2 cellular contexts compared by ENCODE assay signal in the genomic region with DNA sequence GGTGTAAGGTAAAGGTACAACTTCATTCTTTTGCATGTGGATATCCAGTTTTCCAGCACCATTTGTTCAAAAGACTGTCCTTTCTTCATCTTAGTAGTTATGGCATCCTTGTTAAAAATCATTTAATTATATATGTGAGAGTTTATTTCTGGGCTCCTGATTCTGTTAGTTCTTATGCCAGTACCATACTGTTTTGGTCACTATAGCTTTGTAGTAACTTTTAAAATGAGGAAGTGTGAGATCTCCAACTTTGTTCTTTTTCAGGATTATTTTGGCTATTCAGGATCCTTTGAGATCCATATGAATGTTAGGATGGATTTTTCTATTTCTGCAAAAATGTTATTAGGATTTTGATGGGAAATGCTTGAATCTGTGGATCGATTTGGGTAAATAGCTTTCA.
TF ChIP-seq lines count a peak whose summit lies in the region.

No MANE protein-coding gene starts in this region.

TF ChIP-seq in GM12891, 5 proteins besides CTCF, POLR2A, EP300 and RAD21:
- TF ChIP-seq SPI1 (IDR thresholded peaks at IDR 0.05; ENCODE audit: low read depth, low read length) (peak; percentile 30), PAX5 (IDR thresholded peaks at IDR 0.05; ENCODE audit: insufficient read depth, low read length, severe bottlenecking) (no peak)

TF ChIP-seq in GM12878, 131 proteins besides CTCF, POLR2A, EP300 and RAD21:
- TF ChIP-seq, protein P1, sequence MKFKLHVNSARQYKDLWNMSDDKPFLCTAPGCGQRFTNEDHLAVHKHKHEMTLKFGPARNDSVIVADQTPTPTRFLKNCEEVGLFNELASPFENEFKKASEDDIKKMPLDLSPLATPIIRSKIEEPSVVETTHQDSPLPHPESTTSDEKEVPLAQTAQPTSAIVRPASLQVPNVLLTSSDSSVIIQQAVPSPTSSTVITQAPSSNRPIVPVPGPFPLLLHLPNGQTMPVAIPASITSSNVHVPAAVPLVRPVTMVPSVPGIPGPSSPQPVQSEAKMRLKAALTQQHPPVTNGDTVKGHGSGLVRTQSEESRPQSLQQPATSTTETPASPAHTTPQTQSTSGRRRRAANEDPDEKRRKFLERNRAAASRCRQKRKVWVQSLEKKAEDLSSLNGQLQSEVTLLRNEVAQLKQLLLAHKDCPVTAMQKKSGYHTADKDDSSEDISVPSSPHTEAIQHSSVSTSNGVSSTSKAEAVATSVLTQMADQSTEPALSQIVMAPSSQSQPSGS (IDR thresholded peaks at IDR 0.05; ENCODE audit: low read length), result no peak
- TF ChIP-seq PML (IDR thresholded peaks at IDR 0.05; ENCODE audit: low read length), result no peak
- no peak for TF ChIP-seq ZNF24 (IDR thresholded peaks at IDR 0.05)
- 0 out of 2 replicates have a peak, but pooled peaks have one; percentile 41 for TF ChIP-seq ZNF217 (IDR thresholded peaks at IDR 0.05)
- 0 out of 2 replicates have a peak, but pooled peaks have one; percentile 55 for TF ChIP-seq CBX5 (IDR thresholded peaks at IDR 0.05; ENCODE audit: low read depth)
- peak; percentile 8; the same call in 1 of the 2 replicates for TF ChIP-seq SPI1 (IDR thresholded peaks at IDR 0.05; ENCODE audit: borderline replicate concordance, insufficient read depth, low read depth, low read length)
- no peak for TF ChIP-seq BACH1 (IDR thresholded peaks at IDR 0.05; ENCODE audit: borderline replicate concordance)
- TF ChIP-seq SUPT20H (IDR thresholded peaks at IDR 0.05; ENCODE audit: borderline replicate concordance, control insufficient read depth, low read depth, low read length), result no peak
